ENCODE assay signal across 1 cellular context in the genomic region with DNA sequence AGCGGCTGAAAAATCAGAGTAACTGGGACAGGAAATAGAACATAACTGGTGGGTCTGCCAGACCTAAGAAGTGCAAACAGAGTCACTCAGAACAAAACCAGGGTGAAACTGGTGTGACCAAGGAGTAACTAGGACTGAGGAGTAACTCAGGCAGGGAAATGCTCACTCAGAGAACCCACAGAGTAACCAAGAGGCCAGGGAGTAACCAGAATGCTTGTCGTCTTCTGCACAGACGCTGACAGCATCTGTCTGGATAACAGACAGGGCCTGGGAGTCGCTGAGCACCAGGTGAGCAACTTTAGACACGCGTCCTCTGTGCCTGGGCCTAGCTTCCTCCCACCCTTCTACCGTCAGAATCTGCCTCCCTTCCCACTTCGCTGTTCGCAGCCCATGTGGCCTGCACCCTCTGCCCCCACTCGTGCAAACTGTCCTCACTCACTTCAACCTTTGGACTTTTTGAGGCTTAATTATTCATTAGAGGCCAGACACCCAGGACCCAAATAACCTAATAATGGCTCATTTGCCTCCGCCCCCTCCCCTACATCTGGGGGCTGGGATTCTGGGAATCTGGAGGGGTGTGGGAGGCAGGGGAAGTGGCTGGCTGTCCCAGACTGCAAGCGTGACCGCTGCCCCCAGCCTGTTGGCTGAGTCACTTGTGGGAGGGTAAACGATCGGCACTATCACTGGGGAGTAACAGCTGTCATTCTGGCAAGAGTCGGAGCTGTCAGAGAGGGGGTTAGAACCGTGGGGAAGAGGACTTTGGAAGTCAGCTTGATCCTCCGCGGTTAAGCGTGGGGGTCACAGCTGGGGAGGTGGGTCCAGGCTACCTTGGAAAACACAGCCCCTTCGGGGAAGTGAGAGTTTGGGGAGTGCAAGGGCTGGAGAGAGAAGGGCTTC.
A peak's percentile ranks its signal among the peaks of the same experiment; 100 is the strongest.
TF ChIP-seq lines count a peak whose summit lies in the region.

No MANE protein-coding gene starts in this region.

TF ChIP-seq in HepG2, 621 proteins besides CTCF, POLR2A, EP300 and RAD21 (continued from another document):
- TF ChIP-seq, protein P1, sequence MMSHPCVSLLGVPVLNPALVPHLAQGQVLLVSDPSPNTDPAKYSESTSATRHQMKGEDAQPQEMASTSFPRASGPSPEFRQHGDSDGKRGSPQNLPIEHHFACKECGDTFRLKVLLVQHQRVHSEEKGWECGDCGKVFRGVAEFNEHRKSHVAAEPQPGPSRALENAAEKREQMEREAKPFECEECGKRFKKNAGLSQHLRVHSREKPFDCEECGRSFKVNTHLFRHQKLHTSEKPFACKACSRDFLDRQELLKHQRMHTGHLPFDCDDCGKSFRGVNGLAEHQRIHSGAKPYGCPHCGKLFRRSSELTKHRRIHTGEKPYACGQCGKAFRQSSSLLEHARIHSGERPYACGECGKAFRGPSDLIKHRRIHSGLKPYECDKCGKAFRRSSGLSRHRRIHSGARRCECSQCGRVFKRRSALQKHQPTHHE (CRISPR knock-in tag; IDR thresholded peaks at IDR 0.05; ENCODE audit: borderline replicate concordance): no peak
- TF ChIP-seq ZNF510 (CRISPR knock-in tag; IDR thresholded peaks at IDR 0.05; ENCODE audit: low read depth): no peak
- no peak for TF ChIP-seq HNRNPUL1 (IDR thresholded peaks at IDR 0.05; ENCODE audit: low read depth, low read length)
- no peak for TF ChIP-seq ZNF552 (CRISPR knock-in tag; IDR thresholded peaks at IDR 0.05; ENCODE audit: borderline replicate concordance)
- peak; percentile 34; the same call in 1 of the 3 replicates for TF ChIP-seq MXI1 (IDR thresholded peaks at IDR 0.05; ENCODE audit: borderline replicate concordance, low read depth, low read length)
- TF ChIP-seq ZFX (CRISPR knock-in tag; IDR thresholded peaks at IDR 0.05; ENCODE audit: low read depth): peak; percentile 44
- peak; percentile 9; the same call in 1 of the 2 replicates for TF ChIP-seq HNF4G (IDR thresholded peaks at IDR 0.05; ENCODE audit: borderline replicate concordance, low read depth, low read length)
- TF ChIP-seq HNF4G (CRISPR knock-in tag; IDR thresholded peaks at IDR 0.05; ENCODE audit: borderline replicate concordance, low read depth): no peak
- TF ChIP-seq SAFB2 (CRISPR knock-in tag; IDR thresholded peaks at IDR 0.05; ENCODE audit: borderline replicate concordance, low read depth): no peak
- no peak for TF ChIP-seq SKIL (CRISPR knock-in tag; IDR thresholded peaks at IDR 0.05; ENCODE audit: borderline replicate concordance)
- TF ChIP-seq, protein P2, sequence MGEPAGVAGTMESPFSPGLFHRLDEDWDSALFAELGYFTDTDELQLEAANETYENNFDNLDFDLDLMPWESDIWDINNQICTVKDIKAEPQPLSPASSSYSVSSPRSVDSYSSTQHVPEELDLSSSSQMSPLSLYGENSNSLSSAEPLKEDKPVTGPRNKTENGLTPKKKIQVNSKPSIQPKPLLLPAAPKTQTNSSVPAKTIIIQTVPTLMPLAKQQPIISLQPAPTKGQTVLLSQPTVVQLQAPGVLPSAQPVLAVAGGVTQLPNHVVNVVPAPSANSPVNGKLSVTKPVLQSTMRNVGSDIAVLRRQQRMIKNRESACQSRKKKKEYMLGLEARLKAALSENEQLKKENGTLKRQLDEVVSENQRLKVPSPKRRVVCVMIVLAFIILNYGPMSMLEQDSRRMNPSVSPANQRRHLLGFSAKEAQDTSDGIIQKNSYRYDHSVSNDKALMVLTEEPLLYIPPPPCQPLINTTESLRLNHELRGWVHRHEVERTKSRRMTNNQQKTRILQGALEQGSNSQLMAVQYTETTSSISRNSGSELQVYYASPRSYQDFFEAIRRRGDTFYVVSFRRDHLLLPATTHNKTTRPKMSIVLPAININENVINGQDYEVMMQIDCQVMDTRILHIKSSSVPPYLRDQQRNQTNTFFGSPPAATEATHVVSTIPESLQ (CRISPR knock-in tag; conservative IDR thresholded peaks at IDR 0.05): no peak
- peak; percentile 82 for TF ChIP-seq FOSL2 (CRISPR knock-in tag; IDR thresholded peaks at IDR 0.05)
- no peak for TF ChIP-seq ZNF616 (CRISPR knock-in tag; IDR thresholded peaks at IDR 0.05; ENCODE audit: low read depth)
- TF ChIP-seq, protein P3, sequence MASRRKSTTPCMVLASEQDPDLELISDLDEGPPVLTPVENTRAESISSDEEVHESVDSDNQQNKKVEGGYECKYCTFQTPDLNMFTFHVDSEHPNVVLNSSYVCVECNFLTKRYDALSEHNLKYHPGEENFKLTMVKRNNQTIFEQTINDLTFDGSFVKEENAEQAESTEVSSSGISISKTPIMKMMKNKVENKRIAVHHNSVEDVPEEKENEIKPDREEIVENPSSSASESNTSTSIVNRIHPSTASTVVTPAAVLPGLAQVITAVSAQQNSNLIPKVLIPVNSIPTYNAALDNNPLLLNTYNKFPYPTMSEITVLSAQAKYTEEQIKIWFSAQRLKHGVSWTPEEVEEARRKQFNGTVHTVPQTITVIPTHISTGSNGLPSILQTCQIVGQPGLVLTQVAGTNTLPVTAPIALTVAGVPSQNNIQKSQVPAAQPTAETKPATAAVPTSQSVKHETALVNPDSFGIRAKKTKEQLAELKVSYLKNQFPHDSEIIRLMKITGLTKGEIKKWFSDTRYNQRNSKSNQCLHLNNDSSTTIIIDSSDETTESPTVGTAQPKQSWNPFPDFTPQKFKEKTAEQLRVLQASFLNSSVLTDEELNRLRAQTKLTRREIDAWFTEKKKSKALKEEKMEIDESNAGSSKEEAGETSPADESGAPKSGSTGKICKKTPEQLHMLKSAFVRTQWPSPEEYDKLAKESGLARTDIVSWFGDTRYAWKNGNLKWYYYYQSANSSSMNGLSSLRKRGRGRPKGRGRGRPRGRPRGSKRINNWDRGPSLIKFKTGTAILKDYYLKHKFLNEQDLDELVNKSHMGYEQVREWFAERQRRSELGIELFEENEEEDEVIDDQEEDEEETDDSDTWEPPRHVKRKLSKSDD (CRISPR knock-in tag; IDR thresholded peaks at IDR 0.05; ENCODE audit: low read depth): no peak
- TF ChIP-seq, protein P4, sequence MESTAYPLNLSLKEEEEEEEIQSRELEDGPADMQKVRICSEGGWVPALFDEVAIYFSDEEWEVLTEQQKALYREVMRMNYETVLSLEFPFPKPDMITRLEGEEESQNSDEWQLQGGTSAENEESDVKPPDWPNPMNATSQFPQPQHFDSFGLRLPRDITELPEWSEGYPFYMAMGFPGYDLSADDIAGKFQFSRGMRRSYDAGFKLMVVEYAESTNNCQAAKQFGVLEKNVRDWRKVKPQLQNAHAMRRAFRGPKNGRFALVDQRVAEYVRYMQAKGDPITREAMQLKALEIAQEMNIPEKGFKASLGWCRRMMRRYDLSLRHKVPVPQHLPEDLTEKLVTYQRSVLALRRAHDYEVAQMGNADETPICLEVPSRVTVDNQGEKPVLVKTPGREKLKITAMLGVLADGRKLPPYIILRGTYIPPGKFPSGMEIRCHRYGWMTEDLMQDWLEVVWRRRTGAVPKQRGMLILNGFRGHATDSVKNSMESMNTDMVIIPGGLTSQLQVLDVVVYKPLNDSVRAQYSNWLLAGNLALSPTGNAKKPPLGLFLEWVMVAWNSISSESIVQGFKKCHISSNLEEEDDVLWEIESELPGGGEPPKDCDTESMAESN (CRISPR knock-in tag; conservative IDR thresholded peaks at IDR 0.05): 0 out of 2 replicates have a peak, but pooled peaks have one; percentile 53
- no peak for TF ChIP-seq SRSF1 (optimal IDR thresholded peaks at IDR 0.05; ENCODE audit: low read depth, low read length)
- no peak for TF ChIP-seq PLRG1 (conservative IDR thresholded peaks at IDR 0.05)
- TF ChIP-seq DNMT3B (CRISPR knock-in tag; conservative IDR thresholded peaks at IDR 0.05): 0 out of 2 replicates have a peak, but pooled peaks have one; percentile 51
- TF ChIP-seq SAP130 (CRISPR knock-in tag; IDR thresholded peaks at IDR 0.05; ENCODE audit: low read depth): peak; percentile 57
- TF ChIP-seq PAF1 (CRISPR knock-in tag; IDR thresholded peaks at IDR 0.05): no peak
- no peak for TF ChIP-seq MTA3 (CRISPR knock-in tag; IDR thresholded peaks at IDR 0.05)
- peak; percentile 12 for TF ChIP-seq RBM39 (IDR thresholded peaks at IDR 0.05; ENCODE audit: low read depth, low read length, poor library complexity, severe bottlenecking)
- 0 out of 2 replicates have a peak, but pooled peaks have one; percentile 16 for TF ChIP-seq ATF7-NPFF (CRISPR knock-in tag; IDR thresholded peaks at IDR 0.05; ENCODE audit: low read depth)
- no peak for TF ChIP-seq POLR2AphosphoS2 (IDR thresholded peaks at IDR 0.05; ENCODE audit: low read depth, low read length)
- TF ChIP-seq ZSCAN20 (CRISPR knock-in tag; IDR thresholded peaks at IDR 0.05; ENCODE audit: borderline replicate concordance): no peak
- TF ChIP-seq, protein P5, sequence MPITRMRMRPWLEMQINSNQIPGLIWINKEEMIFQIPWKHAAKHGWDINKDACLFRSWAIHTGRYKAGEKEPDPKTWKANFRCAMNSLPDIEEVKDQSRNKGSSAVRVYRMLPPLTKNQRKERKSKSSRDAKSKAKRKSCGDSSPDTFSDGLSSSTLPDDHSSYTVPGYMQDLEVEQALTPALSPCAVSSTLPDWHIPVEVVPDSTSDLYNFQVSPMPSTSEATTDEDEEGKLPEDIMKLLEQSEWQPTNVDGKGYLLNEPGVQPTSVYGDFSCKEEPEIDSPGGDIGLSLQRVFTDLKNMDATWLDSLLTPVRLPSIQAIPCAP (CRISPR knock-in tag; IDR thresholded peaks at IDR 0.05; ENCODE audit: low read depth): no peak
- TF ChIP-seq, protein P6, sequence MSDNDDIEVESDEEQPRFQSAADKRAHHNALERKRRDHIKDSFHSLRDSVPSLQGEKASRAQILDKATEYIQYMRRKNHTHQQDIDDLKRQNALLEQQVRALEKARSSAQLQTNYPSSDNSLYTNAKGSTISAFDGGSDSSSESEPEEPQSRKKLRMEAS (IDR thresholded peaks at IDR 0.05): peak; percentile 65
- TF ChIP-seq ZNF251 (CRISPR knock-in tag; IDR thresholded peaks at IDR 0.05): no peak
- TF ChIP-seq PATZ1 (CRISPR knock-in tag; IDR thresholded peaks at IDR 0.05): no peak
- no peak for TF ChIP-seq HINFP (CRISPR knock-in tag; IDR thresholded peaks at IDR 0.05; ENCODE audit: low read depth)
- no peak for TF ChIP-seq ZNF460 (CRISPR knock-in tag; IDR thresholded peaks at IDR 0.05; ENCODE audit: borderline replicate concordance)
- TF ChIP-seq SETDB1 (CRISPR knock-in tag; IDR thresholded peaks at IDR 0.05; ENCODE audit: borderline replicate concordance): no peak
